1 cellular context compared by ENCODE assay signal in the genomic region with DNA sequence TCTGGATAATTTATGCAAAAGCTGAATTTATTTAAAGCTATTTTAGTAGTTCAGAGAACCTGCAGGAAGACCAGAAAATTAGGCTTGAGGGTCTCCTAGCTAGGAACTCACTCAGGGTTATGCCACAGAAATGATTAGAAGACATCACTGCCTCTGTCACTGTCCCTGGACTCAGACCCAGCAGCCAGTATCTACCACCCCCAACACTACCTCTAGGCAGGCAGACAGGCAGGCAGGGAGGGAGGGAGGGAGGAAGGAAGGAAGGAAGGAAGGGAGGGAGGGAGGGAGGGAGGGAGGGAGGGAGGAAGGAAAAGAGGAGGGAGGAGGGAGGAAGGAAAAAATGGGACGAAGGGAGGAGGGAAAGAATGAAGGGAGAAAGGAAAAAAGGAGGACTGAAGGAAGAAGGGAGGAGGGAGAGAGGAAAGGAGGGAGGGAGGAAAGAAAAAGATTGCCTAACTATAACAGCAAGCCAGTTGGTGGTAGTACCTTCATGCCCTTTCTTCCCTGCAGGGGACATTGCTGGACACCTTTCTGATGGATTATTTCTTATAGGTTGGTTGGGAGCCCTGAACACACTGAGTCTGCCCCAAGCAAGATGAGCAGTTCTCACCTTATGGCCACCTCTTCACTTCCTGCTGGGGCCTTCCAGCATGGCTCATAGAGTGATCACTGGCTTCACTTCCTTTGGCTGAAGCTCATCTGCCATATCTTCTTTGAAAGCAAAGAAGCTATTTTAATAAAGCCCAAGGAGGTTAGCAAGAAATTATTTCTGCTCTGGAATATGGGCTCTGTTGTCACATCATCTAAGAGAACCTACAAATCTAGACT.
TF ChIP-seq lines count a peak whose summit lies in the region.

No MANE protein-coding gene starts in this region.

TF ChIP-seq in IMR-90, 13 proteins besides CTCF, POLR2A, EP300 and RAD21:
- TF ChIP-seq NFE2L2 (IDR thresholded peaks at IDR 0.05; ENCODE audit: low read depth, low read length) = no peak
- no peak for TF ChIP-seq RCOR1 (IDR thresholded peaks at IDR 0.05; ENCODE audit: insufficient replicate concordance, low read length)
- TF ChIP-seq, protein P1, sequence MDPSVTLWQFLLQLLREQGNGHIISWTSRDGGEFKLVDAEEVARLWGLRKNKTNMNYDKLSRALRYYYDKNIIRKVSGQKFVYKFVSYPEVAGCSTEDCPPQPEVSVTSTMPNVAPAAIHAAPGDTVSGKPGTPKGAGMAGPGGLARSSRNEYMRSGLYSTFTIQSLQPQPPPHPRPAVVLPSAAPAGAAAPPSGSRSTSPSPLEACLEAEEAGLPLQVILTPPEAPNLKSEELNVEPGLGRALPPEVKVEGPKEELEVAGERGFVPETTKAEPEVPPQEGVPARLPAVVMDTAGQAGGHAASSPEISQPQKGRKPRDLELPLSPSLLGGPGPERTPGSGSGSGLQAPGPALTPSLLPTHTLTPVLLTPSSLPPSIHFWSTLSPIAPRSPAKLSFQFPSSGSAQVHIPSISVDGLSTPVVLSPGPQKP (IDR thresholded peaks at IDR 0.05; ENCODE audit: borderline replicate concordance, low read depth, low read length) = no peak
- TF ChIP-seq CEBPB (IDR thresholded peaks at IDR 0.05; ENCODE audit: low read depth, low read length) = no peak
- no peak for TF ChIP-seq MAFK (IDR thresholded peaks at IDR 0.05; ENCODE audit: low read depth, low read length)
- no peak for TF ChIP-seq BHLHE40 (IDR thresholded peaks at IDR 0.05; ENCODE audit: low read depth, low read length)
- no peak for TF ChIP-seq RFX5 (IDR thresholded peaks at IDR 0.05; ENCODE audit: low read depth, low read length)
- TF ChIP-seq MXI1 (IDR thresholded peaks at IDR 0.05; ENCODE audit: borderline replicate concordance, low read depth, low read length) = no peak
- TF ChIP-seq SMC3 (IDR thresholded peaks at IDR 0.05; ENCODE audit: low read depth, low read length) = no peak
- no peak for TF ChIP-seq MAZ (IDR thresholded peaks at IDR 0.05; ENCODE audit: borderline replicate concordance, low read depth, low read length)
- TF ChIP-seq, protein P2, sequence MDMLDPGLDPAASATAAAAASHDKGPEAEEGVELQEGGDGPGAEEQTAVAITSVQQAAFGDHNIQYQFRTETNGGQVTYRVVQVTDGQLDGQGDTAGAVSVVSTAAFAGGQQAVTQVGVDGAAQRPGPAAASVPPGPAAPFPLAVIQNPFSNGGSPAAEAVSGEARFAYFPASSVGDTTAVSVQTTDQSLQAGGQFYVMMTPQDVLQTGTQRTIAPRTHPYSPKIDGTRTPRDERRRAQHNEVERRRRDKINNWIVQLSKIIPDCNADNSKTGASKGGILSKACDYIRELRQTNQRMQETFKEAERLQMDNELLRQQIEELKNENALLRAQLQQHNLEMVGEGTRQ (IDR thresholded peaks at IDR 0.05; ENCODE audit: low read depth, low read length) = no peak
- no peak for TF ChIP-seq CHD1 (IDR thresholded peaks at IDR 0.05; ENCODE audit: low read depth, low read length)
- TF ChIP-seq FOS (IDR thresholded peaks at IDR 0.05; ENCODE audit: low read depth, low read length) = no peak
